8 cellular contexts compared by ENCODE assay signal in genomic region chr10:24723788-24724380, GRCh38. TPM values are rescaled to one million over a fixed set of nuclear protein-coding genes. Genes with fewer than 3 reads are reported as not detected.
DNase-seq lines count a peak whose midpoint lies in the region; ATAC-seq and TF ChIP-seq lines count a peak whose summit lies in the region.

TSS of gene ARHGAP21 (minus strand) at chr10:24723887. CDS start at chr10:24721899, 1,988 bp downstream.

- H3F3A ChIP-seq in DOHH2 (ENCODE audit: control insufficient read depth, insufficient read depth), result peaks cover 6% of the 10 kb centered on the region

- no peaks in the 10 kb centered on the region for H3K9me3 Mint-ChIP-seq in immature natural killer cell

- peak; percentile 36 for TF ChIP-seq CTCF in DOHH2 (IDR thresholded peaks at IDR 0.05; ENCODE audit: low read depth, low read length, poor library complexity, severe bottlenecking)

- H3K27ac Mint-ChIP-seq in immature natural killer cell, result peak within 1 kb of the TSS; percentile 83 to 92 (median 86)

- H3K27me3 ChIP-seq in DOHH2 (ENCODE audit: control insufficient read depth, low read length) (no peaks in the 10 kb centered on the region), skeletal muscle satellite cell (ENCODE audit: control insufficient read depth, insufficient read depth, low read length) (no peaks in the 10 kb centered on the region)

- H3K27ac ChIP-seq in DOHH2 (ENCODE audit: low read depth, low read length) (peak within 1 kb of the TSS; percentile 91), KOPT-K1 (ENCODE audit: low read depth, low read length, poor library complexity, severe bottlenecking) (peak within 1 kb of the TSS; percentile 90)

- peaks cover 28 to 30% of the 10 kb centered on the region in 2 donors for H3K4me1 Mint-ChIP-seq in immature natural killer cell

- H3K4me1 ChIP-seq in DOHH2 (ENCODE audit: control insufficient read depth, low read length) (peaks cover 43% of the 10 kb centered on the region), skeletal muscle satellite cell (ENCODE audit: control insufficient read depth, insufficient read depth, low read length) (peaks cover 18% of the 10 kb centered on the region)

- peaks cover 0 to 10% (median 5%) of the 10 kb centered on the region in 3 donors for H3K27me3 Mint-ChIP-seq in immature natural killer cell (ENCODE audit: low read depth in 3 of 3)

- peak within 1 kb of the TSS; percentile 97 for H3K9ac ChIP-seq in skeletal muscle satellite cell (ENCODE audit: low read depth, low read length)

- H3K36me3 Mint-ChIP-seq in immature natural killer cell, result no peaks in the 10 kb centered on the region

- peaks cover 19% of the 10 kb centered on the region for H4K20me1 ChIP-seq in DOHH2 (ENCODE audit: control insufficient read depth, insufficient read depth, low read depth, low read length)

- H3K79me2 ChIP-seq in DOHH2 (ENCODE audit: control insufficient read depth, low read length), result peaks cover 40% of the 10 kb centered on the region

- H3K9me2 ChIP-seq in DOHH2 (replicated peaks; ENCODE audit: control insufficient read depth, low read length), result no peaks in the 10 kb centered on the region

- H3K4me3 Mint-ChIP-seq in immature natural killer cell, result peak within 1 kb of the TSS; percentile 94 to 95 (median 95)

- peak; percentile 25 for DNase-seq in T1000 (lab: John Stamatoyannopoulos, UW)
- DNase-seq in central memory CD4-positive, alpha-beta T cell, result peak; percentile 30
- DNase-seq in immature natural killer cell, result peak; percentile 40 to 45 (median 40)
- DNase-seq in germinal center (ENCODE audit: low spot score), result no peak

- ATAC-seq in GM21515 (IDR thresholded peaks at IDR 0.05; ENCODE audit: unreplicated experiment), result peak; percentile 31

- no peaks in the 10 kb centered on the region for H3K9me3 ChIP-seq in DOHH2 (ENCODE audit: control insufficient read depth, insufficient read depth, low read length)
- H3K9me3 ChIP-seq in KOPT-K1 (ENCODE audit: insufficient read depth, low read length, poor library complexity, severe bottlenecking), result no peaks in the 10 kb centered on the region
- no peaks in the 10 kb centered on the region for H3K9me3 ChIP-seq in skeletal muscle satellite cell (replicated peaks; ENCODE audit: low read length)

- H3K36me3 ChIP-seq in DOHH2 (ENCODE audit: control insufficient read depth, low read length), result peaks cover 18% of the 10 kb centered on the region
- peaks cover 17% of the 10 kb centered on the region; the same call in 1 of the 2 replicates for H3K36me3 ChIP-seq in KOPT-K1 (ENCODE audit: insufficient read depth, low read length)
- H3K36me3 ChIP-seq in skeletal muscle satellite cell (ENCODE audit: insufficient read depth, low read length), result peaks cover 16% of the 10 kb centered on the region

- H3K4me3 ChIP-seq in DOHH2 (ENCODE audit: low read length) (peak within 1 kb of the TSS; percentile 81), skeletal muscle satellite cell (ENCODE audit: low read length) (peak within 1 kb of the TSS; percentile 83)

- H3K4me2 ChIP-seq in DOHH2 (ENCODE audit: low read length), result peak within 1 kb of the TSS; percentile 97
- peak within 1 kb of the TSS; percentile 98 for H3K4me2 ChIP-seq in skeletal muscle satellite cell (ENCODE audit: low read length)

RNA-seq across cellular contexts. Expression of gene ARHGAP21, which starts in this region (rescaled TPM):
- polyA plus RNA-seq in immature natural killer cell, result 1 to 10 TPM in 2 of 3 donors, under 1 TPM in 1; 0.43 to 4.4 (median 3.1) TPM
- total RNA-seq in skeletal muscle satellite cell (2012; rRNA removed), result 62.7 and 80.6 TPM in 2 replicates
